20 cellular contexts compared by ENCODE assay signal in genomic region chr12:109084425-109084824, GRCh38.
"Had no signal": no experiment of that assay in that cellular context is flagged by ENCODE, and none has a peak within 500 bp of the region (broad histone marks: within the 10 kb centered on the region; RNA-seq: fewer than 3 reads in every experiment).

No MANE protein-coding gene starts in this region.

- ATAC-seq: gastroesophageal sphincter; left ventricle myocardium superior; naive thymus-derived CD4-positive, alpha-beta T cell; right cardiac atrium; stimulated activated memory B cell treated with anti-CD40 and anti-IgM and Interleukin-4, amounts not matched to agents 10 μg/mL and 1 μg/mL and 100 μg/mL, for 72 hours; upper lobe of right lung had no signal

- H3K4me3 ChIP-seq: esophagus squamous epithelium, gastroesophageal sphincter, tibial artery, upper lobe of right lung had no signal

- H3K9me3 ChIP-seq: esophagus squamous epithelium, gastroesophageal sphincter, neutrophil, tibial artery, upper lobe of right lung had no signal

- H3K4me3 Mint-ChIP-seq: dendritic cell treated with granulocyte-macrophage colony-stimulating factor and Interleukin-4, amounts not matched to agents 40 ng/mL and 50 ng/mL, for 4 days; naive thymus-derived CD4-positive, alpha-beta T cell; stimulated activated memory B cell treated with anti-CD40 and anti-IgM and Interleukin-4, amounts not matched to agents 10 μg/mL and 1 μg/mL and 100 μg/mL, for 72 hours; stimulated activated naive CD8-positive, alpha-beta T cell treated with anti-CD3 and anti-CD28 coated beads, Interleukin-15, Interleukin-2, amounts not matched to agents 100 ng/mL and 50 ng/mL, for 24 hours had no signal

- H3K4me1 ChIP-seq: esophagus squamous epithelium, gastroesophageal sphincter, tibial artery, upper lobe of right lung had no signal

- H3K27ac Mint-ChIP-seq: dendritic cell treated with granulocyte-macrophage colony-stimulating factor and Interleukin-4, amounts not matched to agents 40 ng/mL and 50 ng/mL, for 4 days; naive thymus-derived CD4-positive, alpha-beta T cell; stimulated activated memory B cell treated with anti-CD40 and anti-IgM and Interleukin-4, amounts not matched to agents 10 μg/mL and 1 μg/mL and 100 μg/mL, for 72 hours; stimulated activated naive CD8-positive, alpha-beta T cell treated with anti-CD3 and anti-CD28 coated beads, Interleukin-15, Interleukin-2, amounts not matched to agents 100 ng/mL and 50 ng/mL, for 24 hours had no signal

- FAIRE-seq: colon, keratinocyte had no signal

- H3K27ac ChIP-seq: esophagus squamous epithelium, gastroesophageal sphincter, neutrophil, tibial artery, upper lobe of right lung had no signal

- H3K27me3 ChIP-seq: esophagus squamous epithelium, gastroesophageal sphincter, neutrophil, tibial artery, upper lobe of right lung had no signal

- H3K4me1 Mint-ChIP-seq: naive thymus-derived CD4-positive, alpha-beta T cell had no signal

- H3K9me3 Mint-ChIP-seq: dendritic cell treated with granulocyte-macrophage colony-stimulating factor and Interleukin-4, amounts not matched to agents 40 ng/mL and 50 ng/mL, for 4 days had no signal

- H3K27me3 Mint-ChIP-seq: dendritic cell treated with granulocyte-macrophage colony-stimulating factor and Interleukin-4, amounts not matched to agents 40 ng/mL and 50 ng/mL, for 4 days; naive thymus-derived CD4-positive, alpha-beta T cell; stimulated activated memory B cell treated with anti-CD40 and anti-IgM and Interleukin-4, amounts not matched to agents 10 μg/mL and 1 μg/mL and 100 μg/mL, for 72 hours; stimulated activated naive CD8-positive, alpha-beta T cell treated with anti-CD3 and anti-CD28 coated beads, Interleukin-15, Interleukin-2, amounts not matched to agents 100 ng/mL and 50 ng/mL, for 24 hours had no signal

- DNase-seq: cerebellar nuclear complex; esophagus squamous epithelium; foreskin fibroblast; glutamatergic neuron; left ventricle myocardium superior; mesendoderm; naive thymus-derived CD4-positive, alpha-beta T cell; right cardiac atrium; stimulated activated CD4-positive, alpha-beta T cell treated with anti-CD3 and anti-CD28 coated beads, Interleukin-15, amount 100 ng/mL, for 24 hours; stimulated activated CD4-positive, alpha-beta T cell treated with anti-CD3 and anti-CD28 coated beads, Interleukin-1b, Interleukin-23, amount 100 ng/mL, for 48 hours; stimulated activated CD4-positive, alpha-beta T cell treated with anti-CD3 and anti-CD28 coated beads, Interleukin-4, amount 100 ng/mL, for 24 hours; tibial artery; upper lobe of right lung had no signal
